11 cellular contexts compared by ENCODE assay signal in genomic region chr15:63856711-63857458, GRCh38. TPM values are rescaled to one million over a fixed set of nuclear protein-coding genes. Genes with fewer than 3 reads are reported as not detected.
DNase-seq lines count a peak whose midpoint lies in the region; ATAC-seq and TF ChIP-seq lines count a peak whose summit lies in the region.
"Had no signal": no experiment of that assay in that cellular context is flagged by ENCODE, and none has a peak within 500 bp of the region (broad histone marks: within the 10 kb centered on the region; RNA-seq: fewer than 3 reads in every experiment).

No MANE protein-coding gene starts in this region.

- TF ChIP-seq CTCF in CD8-positive, alpha-beta T cell (IDR thresholded peaks at IDR 0.05): no peak
- no peak for TF ChIP-seq CTCF in choroid plexus epithelial cell (conservative IDR thresholded peaks at IDR 0.05; ENCODE audit: low read depth, low read length)
- no peak for TF ChIP-seq CTCF in lower leg skin (IDR thresholded peaks at IDR 0.05)

- no peaks in the 10 kb centered on the region for H3K9me3 ChIP-seq in CD8-positive, alpha-beta T cell (ENCODE audit: low read length)
- no peaks in the 10 kb centered on the region for H3K9me3 ChIP-seq in naive thymus-derived CD4-positive, alpha-beta T cell (ENCODE audit: control insufficient read depth in 2 of 3, low read length in 3 of 3)

- H3K27me3 Mint-ChIP-seq in CD8-positive, alpha-beta T cell (ENCODE audit: low read depth): no peaks in the 10 kb centered on the region
- H3K27me3 Mint-ChIP-seq in naive thymus-derived CD4-positive, alpha-beta T cell: no peaks in the 10 kb centered on the region

- H3K36me3 Mint-ChIP-seq in CD8-positive, alpha-beta T cell: no peaks in the 10 kb centered on the region
- no peaks in the 10 kb centered on the region for H3K36me3 Mint-ChIP-seq in naive thymus-derived CD4-positive, alpha-beta T cell

- intact Hi-C loops in CD8-positive, alpha-beta T cell (cut with DNase I, micrococcal nuclease): no loop called here
- intact Hi-C loops in naive thymus-derived CD4-positive, alpha-beta T cell (cut with micrococcal nuclease): no loop called here
- intact Hi-C loops in lower leg skin (cut with DNase I; ENCODE audit: low total_unique reads): no loop called here

- no peaks in the 10 kb centered on the region for H3K27me3 ChIP-seq in CD8-positive, alpha-beta T cell (ENCODE audit: insufficient read depth, low read length)
- no peaks in the 10 kb centered on the region for H3K27me3 ChIP-seq in naive thymus-derived CD4-positive, alpha-beta T cell (ENCODE audit: control insufficient read depth in 2 of 2, insufficient read depth in 2 of 2, low read length in 2 of 2)
- H3K27me3 ChIP-seq: dorsolateral prefrontal cortex had no signal

- peak overlapping the region; percentile 43 for H3K27ac Mint-ChIP-seq in CD8-positive, alpha-beta T cell
- peak overlapping the region in 7 of 9 donors; percentile 91 to 99 (median 97) for H3K27ac Mint-ChIP-seq in naive thymus-derived CD4-positive, alpha-beta T cell

- H3K4me1 Mint-ChIP-seq in CD8-positive, alpha-beta T cell (ENCODE audit: low read depth): peaks cover 40% of the 10 kb centered on the region
- H3K4me1 Mint-ChIP-seq in naive thymus-derived CD4-positive, alpha-beta T cell: peaks cover 29 to 62% (median 60%) of the 10 kb centered on the region in 7 donors

- POLR2A ChIA-PET in CD8-positive, alpha-beta T cell (lab: Charles Lee): interaction anchor here (1.2 kb wide), 1 partner anchor 9 kb away, joined by 3 read pairs; no protein-coding TSS in a partner anchor
- POLR2A ChIA-PET in naive thymus-derived CD4-positive, alpha-beta T cell (lab: Charles Lee): interaction anchor here (1.1 kb wide), 1 partner anchor 15 kb away, joined by 4 read pairs; no protein-coding TSS in a partner anchor

- no peaks in the 10 kb centered on the region for H3K36me3 ChIP-seq in CD8-positive, alpha-beta T cell (ENCODE audit: insufficient read depth, low read length)
- no peaks in the 10 kb centered on the region for H3K36me3 ChIP-seq in naive thymus-derived CD4-positive, alpha-beta T cell (ENCODE audit: control insufficient read depth in 2 of 3, insufficient read depth in 3 of 3, low read length in 3 of 3)

- TF ChIP-seq POLR2A in GM18505 (IDR thresholded peaks at IDR 0.05; ENCODE audit: borderline replicate concordance, extremely low read depth, insufficient read depth, insufficient read length): no peak
- TF ChIP-seq POLR2A in lower leg skin (IDR thresholded peaks at IDR 0.05): no peak

- no peaks in the 10 kb centered on the region for H3K9me3 Mint-ChIP-seq in CD8-positive, alpha-beta T cell
- peaks cover 0 to 4% (median 0%) of the 10 kb centered on the region in 11 donors for H3K9me3 Mint-ChIP-seq in naive thymus-derived CD4-positive, alpha-beta T cell

- DNase-seq in CD8-positive, alpha-beta T cell: no peak
- DNase-seq in LHCN-M2 (ENCODE audit: low read depth): peak; percentile 31
- DNase-seq in choroid plexus epithelial cell (ENCODE audit: low read depth): peak; percentile 62
- DNase-seq in naive thymus-derived CD4-positive, alpha-beta T cell: no peak
- no peak for DNase-seq in lower leg skin (ENCODE audit: low spot score in 2 of 2)
- DNase-seq in DMS79 treated with DMSO at 0.1 percent for 48 hours (lab: John Stamatoyannopoulos, UW): no peak
- DNase-seq: activated CD4-positive, alpha-beta T cell treated with anti-CD3 and anti-CD28 coated beads, Interleukin-2, amount 50 U/mL, for 1 hour; NCI-H1417 treated with DMSO at 0.1 percent for 48 hours had no signal

- CTCF ChIA-PET in CD8-positive, alpha-beta T cell (lab: Charles Lee): no interaction called here
- CTCF ChIA-PET in naive thymus-derived CD4-positive, alpha-beta T cell (lab: Charles Lee): interaction anchor here (0.6 to 0.9 kb wide), 2 partner anchors 19 to 32 kb away, joined by 3 to 5 read pairs; no protein-coding TSS in a partner anchor

- peaks cover 33% of the 10 kb centered on the region for H3K4me1 ChIP-seq in CD8-positive, alpha-beta T cell (ENCODE audit: insufficient read depth, low read length)
- peaks cover 7 to 42% of the 10 kb centered on the region in 2 donors for H3K4me1 ChIP-seq in naive thymus-derived CD4-positive, alpha-beta T cell (ENCODE audit: control insufficient read depth in 2 of 2, insufficient read depth in 2 of 2, low read length in 2 of 2)

- 89 to 95% methylated on average over 4 of the region's 4 CpGs for WGBS in lower leg skin, 2 donors

- no peak overlapping the region for H3K4me3 Mint-ChIP-seq in CD8-positive, alpha-beta T cell
- H3K4me3 Mint-ChIP-seq in naive thymus-derived CD4-positive, alpha-beta T cell: peak overlapping the region in 1 of 10 donors; percentile 40

- H3K27ac ChIP-seq in CD8-positive, alpha-beta T cell (ENCODE audit: low read depth, low read length): no peak overlapping the region
- H3K27ac ChIP-seq in naive thymus-derived CD4-positive, alpha-beta T cell (ENCODE audit: low read depth, low read length): no peak overlapping the region

- ATAC-seq in CD8-positive, alpha-beta T cell: no peak
- ATAC-seq in naive thymus-derived CD4-positive, alpha-beta T cell: no peak
- no peak for ATAC-seq in GM18505 (IDR thresholded peaks at IDR 0.05; ENCODE audit: unreplicated experiment)
- no peak for ATAC-seq in GM21447 (IDR thresholded peaks at IDR 0.05; ENCODE audit: unreplicated experiment)

- no peak overlapping the region for H3K4me3 ChIP-seq in CD8-positive, alpha-beta T cell (ENCODE audit: low read depth, low read length)
- no peak overlapping the region for H3K4me3 ChIP-seq in choroid plexus epithelial cell (ENCODE audit: low read depth, low read length)
- H3K4me3 ChIP-seq in naive thymus-derived CD4-positive, alpha-beta T cell (ENCODE audit: low read length): no peak overlapping the region
- no peak overlapping the region for H3K4me3 ChIP-seq in lower leg skin (ENCODE audit: low read depth, poor library complexity, severe bottlenecking)
- H3K4me3 ChIP-seq: dorsolateral prefrontal cortex had no signal

RNA-seq across cellular contexts. Expression of gene HERC1, which starts 23.1 kb away (rescaled TPM):
- total RNA-seq in CD8-positive, alpha-beta T cell: 100 to 1,000 TPM; 275 to 296 TPM
- total RNA-seq in LHCN-M2 (2014; rRNA removed) (44.6 and 52.0 TPM in 2 replicates), lower leg skin (100 to 1,000 TPM in 1 of 4 donors, 10 to 100 TPM in 3; 45.5 to 103 (median 88.9) TPM)
- 10.8 TPM for polyA plus RNA-seq in LHCN-M2 (2012)
- total RNA-seq in naive thymus-derived CD4-positive, alpha-beta T cell: 100 to 1,000 TPM; 121 to 244 (median 172) TPM
- polyA plus RNA-seq in naive thymus-derived CD4-positive, alpha-beta T cell: 10 to 100 TPM; 37.8 to 45.7 TPM

Comparison
In these comparisons a context has a peak if more than half of its experiments do, and no peak if none do; other contexts are left out.
1. DNase-seq: peak in LHCN-M2 (single experiment) and choroid plexus epithelial cell (single experiment); none in CD8-positive, alpha-beta T cell (0 of 7), naive thymus-derived CD4-positive, alpha-beta T cell (0 of 9), lower leg skin (0 of 2) and DMS79 treated with DMSO at 0.1 percent for 48 hours (single experiment).